Comparison of ENCODE assay signal across 31 cellular contexts in the genomic region with DNA sequence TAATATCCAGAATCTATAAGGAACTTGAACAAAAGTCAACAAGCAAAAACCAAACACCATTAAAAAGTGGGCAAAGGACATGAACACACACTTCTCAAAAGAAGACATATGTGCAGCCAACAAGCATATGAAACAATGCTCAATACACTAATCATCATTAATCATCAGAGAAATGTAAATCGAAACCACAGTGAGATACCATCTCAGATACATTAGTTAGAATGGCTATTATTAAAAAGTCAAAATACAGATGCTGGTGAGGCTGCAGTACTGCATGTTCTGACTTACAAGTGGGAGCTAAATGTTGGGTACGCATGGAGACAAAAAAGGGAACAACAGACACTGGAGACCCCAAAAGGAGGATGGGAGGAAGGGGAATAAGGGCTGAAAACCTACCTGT.
"Had no signal": no experiment of that assay in that cellular context is flagged by ENCODE, and none has a peak within 500 bp of the region (broad histone marks: within the 10 kb centered on the region; RNA-seq: fewer than 3 reads in every experiment).

No MANE protein-coding gene starts in this region.

- ATAC-seq: activated CD8-positive, alpha-beta T cell treated with anti-CD3 and anti-CD28 coated beads for 36 hours; activated naive CD8-positive, alpha-beta T cell treated with anti-CD3 and anti-CD28 coated beads, Interleukin-2, amount 50 U/mL, for 24 hours; activated T-cell treated with anti-CD3 and anti-CD28 coated beads, Interleukin-2, amount 50 U/mL, for 4 hours; activated T-helper 17 cell treated with anti-CD3 and anti-CD28 coated beads, Interleukin-2, amount 50 U/mL, for 72 hours; body of pancreas; esophagus mucosa; gastrocnemius medialis; heart left ventricle; T-helper 17 cell had no signal

- H3K4me1 ChIP-seq: adrenal gland, body of pancreas, gastrocnemius medialis, heart left ventricle had no signal

- H3K27me3 ChIP-seq: adrenal gland, body of pancreas, cardiac muscle cell, dorsolateral prefrontal cortex, gastrocnemius medialis, heart left ventricle had no signal

- DNase-seq: activated CD4-positive, alpha-beta T cell treated with anti-CD3 and anti-CD28 coated beads for 48 hours; activated CD4-positive, alpha-beta T cell treated with anti-CD3 and anti-CD28 coated beads, Interleukin-2, amount 50 U/mL, for 1 hour; activated CD4-positive, alpha-beta T cell treated with anti-CD3 and anti-CD28 coated beads, Interleukin-2, amount 50 U/mL, for 48 hours; activated CD4-positive, CD25-positive, alpha-beta regulatory T cell; activated CD8-positive, alpha-beta memory T cell treated with anti-CD3 and anti-CD28 coated beads for 24 hours; activated CD8-positive, alpha-beta T cell treated with anti-CD3 and anti-CD28 coated beads for 36 hours; activated effector memory CD4-positive, alpha-beta T cell treated with Interleukin-2 at 50 U/mL for 16 hours; activated naive CD4-positive, alpha-beta T cell treated with anti-CD3 and anti-CD28 coated beads for 36 hours; activated naive CD8-positive, alpha-beta T cell treated with anti-CD3 and anti-CD28 coated beads for 36 hours; activated naive CD8-positive, alpha-beta T cell treated with anti-CD3 and anti-CD28 coated beads, Interleukin-2, amount 50 U/mL, for 24 hours; activated T-cell treated with anti-CD3 and anti-CD28 coated beads, Interleukin-2, amount 50 U/mL, for 4 hours; adrenal gland; amygdala; aorta; body of pancreas; central memory CD4-positive, alpha-beta T cell; cerebellar nuclear complex; dorsolateral prefrontal cortex; effector memory CD4-positive, alpha-beta T cell; endodermal cell; foreskin fibroblast; gastrocnemius medialis; glutamatergic neuron; heart left ventricle; T-helper 1 cell; T-helper 17 cell; T1000 had no signal

- H3K9me3 ChIP-seq: adrenal gland, body of pancreas, gastrocnemius medialis had no signal

- H3K4me3 ChIP-seq: adrenal gland, body of pancreas, cardiac muscle cell, coronary artery, dorsolateral prefrontal cortex, gastrocnemius medialis, heart left ventricle had no signal

- H3K27ac ChIP-seq: adrenal gland, body of pancreas, cardiac muscle cell, coronary artery, dorsolateral prefrontal cortex, gastrocnemius medialis, heart left ventricle had no signal
